7 cellular contexts compared by ENCODE assay signal in genomic region chr19:41641879-41642485, GRCh38. TPM values are rescaled to one million over a fixed set of nuclear protein-coding genes. Genes with fewer than 3 reads are reported as not detected.
DNase-seq lines count a peak whose midpoint lies in the region; ATAC-seq, FAIRE-seq and TF ChIP-seq lines count a peak whose summit lies in the region.

No MANE protein-coding gene starts in this region.

- TF ChIP-seq CTCF in GM12874 (IDR thresholded peaks at IDR 0.05; ENCODE audit: insufficient read depth, low read depth, low read length), result peak; percentile 87
- peak; percentile 75 for TF ChIP-seq CTCF in WERI-Rb-1 (IDR thresholded peaks at IDR 0.05; ENCODE audit: low read depth, low read length)
- TF ChIP-seq CTCF in kidney (IDR thresholded peaks at IDR 0.05; ENCODE audit: borderline replicate concordance, extremely low read depth, insufficient read depth), result peak; percentile 93

- H3K36me3 ChIP-seq in WERI-Rb-1 (no peaks in the 10 kb centered on the region), kidney (ENCODE audit: control insufficient read depth in 1 of 2, insufficient read depth in 2 of 2, low read length in 2 of 2) (no peaks in the 10 kb centered on the region)

- H3K4me1 ChIP-seq in kidney (ENCODE audit: control insufficient read depth in 1 of 2, insufficient read depth in 1 of 2, low read depth in 1 of 2, low read length in 2 of 2), result no peaks in the 10 kb centered on the region

- ATAC-seq in GM21526 (IDR thresholded peaks at IDR 0.05; ENCODE audit: low FRiP score, unreplicated experiment), result no peak

- peaks cover 50% of the 10 kb centered on the region for H3K27me3 ChIP-seq in WERI-Rb-1 (ENCODE audit: insufficient read depth, low read depth, severe bottlenecking)

- FAIRE-seq in kidney (lab: Jason Lieb, UNC), result no peak

- H3K4me3 ChIP-seq in WERI-Rb-1 (ENCODE audit: low read depth, low read length) (no peak overlapping the region), kidney (ENCODE audit: low read length in 2 of 2) (no peak overlapping the region)

- DNase-seq in NCI-H1694 (lab: John Stamatoyannopoulos, UW) (peak; percentile 58), WERI-Rb-1 (peak; percentile 66), T47D (ENCODE audit: low read depth in 1 of 2, low spot score in 1 of 2) (peak; percentile 52 to 69), kidney (peak; percentile 47)
- peak; percentile 56 to 60 for DNase-seq in stimulated activated CD4-positive, alpha-beta T cell treated with anti-CD3 and anti-CD28 coated beads, Interleukin-4, amount 100 ng/mL, for 4 hours

- H3K9me3 ChIP-seq in WERI-Rb-1 (ENCODE audit: severe bottlenecking) (no peaks in the 10 kb centered on the region), kidney (ENCODE audit: control insufficient read depth in 1 of 2, low read length in 2 of 2) (no peaks in the 10 kb centered on the region)

- in situ Hi-C loops in T47D (cut with HindIII; ENCODE audit: low pct_unique_long_range_greater_than_20kb, low sequenced_read_pairs), result no loop called here

- intact Hi-C loops in kidney (cut with DNase I), result no loop called here

- no peak overlapping the region for H3K9ac ChIP-seq in kidney (ENCODE audit: low read length in 2 of 2)

- H3K27ac ChIP-seq in WERI-Rb-1, result no peak overlapping the region
- H3K27ac ChIP-seq in kidney (ENCODE audit: low read depth in 2 of 2, low read length in 2 of 2), result no peak overlapping the region

RNA-seq across cellular contexts. Expression of gene CEACAM4, which starts 15.1 kb away (rescaled TPM):
- total RNA-seq in kidney, result 4.7 TPM
- polyA plus RNA-seq in kidney (ENCODE audit: insufficient read depth, low read depth, low replicate concordance), result not detected

RNA-seq across cellular contexts. Expression of gene CEACAM7, which starts 46.1 kb away (rescaled TPM):
- total RNA-seq in kidney, result 0.16 TPM
- not detected for polyA plus RNA-seq in kidney (ENCODE audit: insufficient read depth, low read depth, low replicate concordance)
